ENCODE assay signal across 20 cellular contexts in genomic region chr13:93558637-93559036, GRCh38.
"Had no signal": no experiment of that assay in that cellular context is flagged by ENCODE, and none has a peak within 500 bp of the region (broad histone marks: within the 10 kb centered on the region; RNA-seq: fewer than 3 reads in every experiment).

No MANE protein-coding gene starts in this region.

- H3K27ac ChIP-seq: foreskin keratinocyte, thoracic aorta, vagina, WERI-Rb-1 had no signal

- H3K27me3 ChIP-seq: foreskin keratinocyte, vagina had no signal

- H3K4me1 ChIP-seq: vagina had no signal

- DNase-seq: activated CD4-positive, alpha-beta T cell treated with anti-CD3 and anti-CD28 coated beads, Interleukin-2, amount 10 ng/mL, durations not matched to agents 7 days and 5 days; activated CD4-positive, CD25-positive, alpha-beta regulatory T cell treated with anti-CD3 and anti-CD28 coated beads, Interleukin-2, amount 50 U/mL, for 72 hours; activated CD8-positive, alpha-beta T cell treated with anti-CD3 and anti-CD28 coated beads for 36 hours; activated T-cell treated with anti-CD3 and anti-CD28 coated beads, Interleukin-2, amount 50 U/mL, for 1 hour; aorta; central memory CD4-positive, alpha-beta T cell; dermis blood vessel endothelial cell; effector CD8-positive, alpha-beta T cell; erythroblast; foreskin keratinocyte; hippocampal formation; left ventricle myocardium superior; mammary epithelial cell; midbrain; natural killer cell; stimulated activated CD4-positive, alpha-beta T cell treated with anti-CD3 and anti-CD28 coated beads, Interleukin-4, amount 100 ng/mL, for 1 hour; stimulated activated naive CD4-positive, alpha-beta T cell; WERI-Rb-1 had no signal

- H3K9me3 ChIP-seq: thoracic aorta, vagina had no signal

- H3K36me3 ChIP-seq: thoracic aorta, vagina had no signal

- H3K4me3 ChIP-seq: thoracic aorta, vagina had no signal
